Comparison of ENCODE assay signal across 8 cellular contexts in the genomic region with DNA sequence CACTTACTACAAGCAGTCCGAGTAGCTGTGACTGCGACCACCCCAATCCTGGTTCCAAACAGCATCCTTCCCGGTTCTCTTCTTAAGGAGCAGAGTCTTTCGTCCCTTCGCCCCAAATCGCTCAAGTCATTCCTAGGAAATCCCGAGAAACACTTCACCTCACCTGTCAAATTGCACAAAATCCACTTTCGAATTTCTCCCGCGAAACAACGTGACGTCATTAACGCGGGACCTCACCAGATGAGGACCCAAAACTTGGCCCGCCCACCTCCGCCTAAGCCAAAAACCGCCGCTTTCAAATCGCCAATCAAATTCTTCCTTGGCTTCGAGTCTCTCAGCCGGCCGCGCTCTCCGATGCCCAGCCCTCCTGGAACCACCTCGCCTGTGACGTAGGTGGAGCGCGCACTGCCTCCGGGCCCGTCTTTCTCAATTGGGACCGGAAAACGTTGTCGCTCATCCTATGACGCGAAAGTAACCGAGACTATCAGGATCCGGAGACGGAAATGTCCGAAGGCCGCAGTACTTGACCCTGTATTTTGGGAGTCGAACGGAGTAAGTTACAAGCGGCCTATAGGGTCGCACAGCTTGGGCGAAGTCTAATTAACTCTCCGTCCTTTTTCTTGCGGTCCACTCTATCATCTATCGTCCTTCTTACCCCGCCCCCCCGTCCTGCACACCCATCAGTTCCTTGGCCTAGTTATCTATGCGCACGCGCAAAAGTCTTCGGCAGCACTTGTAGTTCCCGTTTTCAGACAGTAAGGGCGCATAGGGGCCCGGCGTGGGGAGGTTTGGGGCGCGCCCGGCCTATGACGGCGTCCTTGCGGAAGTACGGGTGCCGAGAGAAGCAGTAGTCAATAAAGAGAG. TPM values are rescaled to one million over a fixed set of nuclear protein-coding genes. Genes with fewer than 3 reads are reported as not detected.
DNase-seq lines count a peak whose midpoint lies in the region; ATAC-seq and TF ChIP-seq lines count a peak whose summit lies in the region.

Gene LARP7, plus strand, starts transcription at position 456 of the 864 bp plus-strand sequence. CDS start 7,527 bp downstream, outside the sequence.
Gene ZGRF1, minus strand, starts transcription at position 222 of the 864 bp plus-strand sequence. CDS start 3,733 bp downstream, outside the sequence.

- peak; percentile 98 to 99 (median 99) for DNase-seq in CD4-positive, CD25-positive, alpha-beta regulatory T cell
- DNase-seq in NCI-H774 (lab: John Stamatoyannopoulos, UW), result peak; percentile 91
- peak; percentile 95 to 97 for DNase-seq in activated CD4-positive, alpha-beta T cell treated with anti-CD3 and anti-CD28 coated beads, Interleukin-2, amount 50 U/mL, for 48 hours
- DNase-seq in dorsolateral prefrontal cortex, result peak; percentile 93 to 99 (median 98)
- peak; percentile 99 for DNase-seq in right lobe of liver
- peak; percentile 93 to 98 for DNase-seq in stimulated activated CD4-positive, alpha-beta T cell treated with anti-CD3 and anti-CD28 coated beads, Interleukin-4, amount 100 ng/mL, for 4 hours

- H3K4me1 Mint-ChIP-seq in CD4-positive, CD25-positive, alpha-beta regulatory T cell, result peaks cover 4 to 22% (median 21%) of the 10 kb centered on the region in 4 donors

- under 1% methylated on average over 66 of the region's 66 CpGs for WGBS in right lobe of liver (ENCODE audit: insufficient coverage, low coverage, low lambda C conversion rate, missing lambda C conversion rate)

- H3K9me3 Mint-ChIP-seq in CD4-positive, CD25-positive, alpha-beta regulatory T cell, result peaks cover 0 to 2% (median 0%) of the 10 kb centered on the region in 7 donors

- ATAC-seq in CD4-positive, CD25-positive, alpha-beta regulatory T cell (ENCODE audit: low read depth in 2 of 2), result peak; percentile 89 to 90
- ATAC-seq in GM19395 (IDR thresholded peaks at IDR 0.05; ENCODE audit: unreplicated experiment) (peak; percentile 93), HG03565 (IDR thresholded peaks at IDR 0.05; ENCODE audit: unreplicated experiment) (peak; percentile 83), right lobe of liver (peak; percentile 95 to 97 (median 96))

- H3K27ac ChIP-seq in CD4-positive, CD25-positive, alpha-beta regulatory T cell (ENCODE audit: insufficient read depth, low read length, poor library complexity, severe bottlenecking), result peak within 1 kb of the TSS; percentile 99
- H3K27ac ChIP-seq in dorsolateral prefrontal cortex (peak within 1 kb of the TSS; percentile 86 to 100 (median 98)), right lobe of liver (peak within 1 kb of the TSS; percentile 66 to 90 (median 88))

- no peaks in the 10 kb centered on the region for H3K27me3 ChIP-seq in CD4-positive, CD25-positive, alpha-beta regulatory T cell (ENCODE audit: control insufficient read depth, insufficient read depth, low read length)
- H3K27me3 ChIP-seq in dorsolateral prefrontal cortex, result no peaks in the 10 kb centered on the region
- H3K27me3 ChIP-seq in right lobe of liver, result no peaks in the 10 kb centered on the region

- peak within 1 kb of the TSS; percentile 96 for H3K4me3 ChIP-seq in CD4-positive, CD25-positive, alpha-beta regulatory T cell (ENCODE audit: low read depth, low read length)
- peak within 1 kb of the TSS; percentile 49 to 96 (median 78) for H3K4me3 ChIP-seq in dorsolateral prefrontal cortex
- H3K4me3 ChIP-seq in right lobe of liver, result peak within 1 kb of the TSS; percentile 51 to 72 (median 60)

- H3K9me3 ChIP-seq in CD4-positive, CD25-positive, alpha-beta regulatory T cell (ENCODE audit: control insufficient read depth in 2 of 2, low read length in 2 of 2), result no peaks in the 10 kb centered on the region
- H3K9me3 ChIP-seq in right lobe of liver, result no peaks in the 10 kb centered on the region

- TF ChIP-seq CTCF in dorsolateral prefrontal cortex (IDR thresholded peaks at IDR 0.05 in 54 of 56, conservative IDR thresholded peaks at IDR 0.05 in 2 of 56; ENCODE audit: low read depth in 1 of 56, partially characterized antibody in 56 of 56) (peak; percentile 37 to 99 (median 82)), right lobe of liver (IDR thresholded peaks at IDR 0.05) (peak; percentile 79 to 99 (median 87))

- no peak for TF ChIP-seq POLR2A in right lobe of liver (IDR thresholded peaks at IDR 0.05)

- H3K27me3 Mint-ChIP-seq in CD4-positive, CD25-positive, alpha-beta regulatory T cell, result no peaks in the 10 kb centered on the region

- H3K36me3 Mint-ChIP-seq in CD4-positive, CD25-positive, alpha-beta regulatory T cell, result peaks cover 16% of the 10 kb centered on the region

- peak within 1 kb of the TSS in 1 of 3 donors; percentile 33 for H3K27ac Mint-ChIP-seq in CD4-positive, CD25-positive, alpha-beta regulatory T cell

- H3K4me3 Mint-ChIP-seq in CD4-positive, CD25-positive, alpha-beta regulatory T cell, result peak within 1 kb of the TSS in 1 of 4 donors; percentile 6

- intact Hi-C loops in dorsolateral prefrontal cortex (cut with DNase I), result loop anchor here (2.0 to 10.0 kb wide), 6 partner anchors 125 to 300 kb away; no protein-coding TSS in a partner anchor
- intact Hi-C loops in right lobe of liver (cut with DNase I), result no loop called here

- peaks cover 16% of the 10 kb centered on the region for H3K4me1 ChIP-seq in CD4-positive, CD25-positive, alpha-beta regulatory T cell (ENCODE audit: control insufficient read depth, insufficient read depth, low read length, poor library complexity, severe bottlenecking)
- peaks cover 0 to 15% (median 3%) of the 10 kb centered on the region in 4 donors for H3K4me1 ChIP-seq in right lobe of liver

- no peaks in the 10 kb centered on the region for H3K36me3 ChIP-seq in CD4-positive, CD25-positive, alpha-beta regulatory T cell (ENCODE audit: control insufficient read depth, insufficient read depth, low read length)
- H3K36me3 ChIP-seq in right lobe of liver, result no peaks in the 10 kb centered on the region

RNA-seq across cellular contexts. Expression of gene LARP7, which starts in this region (rescaled TPM):
- total RNA-seq in CD4-positive, CD25-positive, alpha-beta regulatory T cell, result 44.9 TPM
- polyA plus RNA-seq in CD4-positive, CD25-positive, alpha-beta regulatory T cell, result 10 to 100 TPM; 27.7 to 34.7 (median 30.0) TPM
- total RNA-seq in dorsolateral prefrontal cortex, result 10 to 100 TPM; 20.0 to 45.1 (median 31.6) TPM
- total RNA-seq in right lobe of liver, result 10 to 100 TPM; 12.7 to 28.8 (median 20.4) TPM

RNA-seq across cellular contexts. Expression of gene ZGRF1, which starts in this region (rescaled TPM):
- total RNA-seq in CD4-positive, CD25-positive, alpha-beta regulatory T cell, result 9.3 TPM
- polyA plus RNA-seq in CD4-positive, CD25-positive, alpha-beta regulatory T cell, result 1 to 10 TPM in 3 of 4 donors, under 1 TPM in 1; 0.53 to 2.0 (median 1.6) TPM
- total RNA-seq in dorsolateral prefrontal cortex (10 to 100 TPM in 111 of 120 experiments, 1 to 10 TPM in 9; 6.6 to 28.0 (median 14.5) TPM), right lobe of liver (1 to 10 TPM in 5 of 6 experiments, under 1 TPM in 1; 0.71 to 3.7 (median 2.0) TPM)

Comparison
In these comparisons a context has a peak if more than half of its experiments do, and no peak if none do; other contexts are left out.
1. Peak in every context shown above with its lines: DNase-seq, ATAC-seq, H3K4me3 ChIP-seq and H3K27ac ChIP-seq.
2. intact Hi-C loops: an anchor here in dorsolateral prefrontal cortex (2.0 to 10.0 kb wide); none called in right lobe of liver.